Comparison of ENCODE assay signal across 26 cellular contexts in the genomic region with DNA sequence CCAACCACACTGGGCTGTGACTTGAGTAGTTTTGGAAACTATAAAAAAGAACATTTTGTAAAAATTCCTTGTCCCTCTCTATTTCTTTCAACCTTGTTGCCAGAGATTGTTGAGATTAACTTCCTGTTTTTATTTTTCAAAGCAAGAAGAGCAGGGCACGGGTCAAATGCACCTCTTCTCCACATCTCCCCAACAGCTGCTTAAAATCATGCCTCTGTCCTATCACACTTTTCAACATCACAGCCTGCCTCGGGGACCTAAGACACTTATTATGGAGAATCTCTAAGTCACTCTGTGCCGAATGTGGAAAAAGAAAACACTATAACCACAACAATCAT.
"Had no signal": no experiment of that assay in that cellular context is flagged by ENCODE, and none has a peak within 500 bp of the region (broad histone marks: within the 10 kb centered on the region; RNA-seq: fewer than 3 reads in every experiment).

No MANE protein-coding gene starts in this region.

- H3K36me3 Mint-ChIP-seq: natural killer cell treated with Interleukin-12 subunit alpha and Interleukin-12 subunit beta and Interleukin-15 and Interleukin-18, amount 100 ng/mL, for 72 hours had no signal

- H3K27ac Mint-ChIP-seq: activated CD4-positive, alpha-beta memory T cell treated with anti-CD3 and anti-CD28 coated beads, Interleukin-2, amount 10 ng/mL, durations not matched to agents 7 days and 5 days; activated CD4-positive, alpha-beta T cell treated with anti-CD3 and anti-CD28 coated beads, Interleukin-2, amount 10 ng/mL, durations not matched to agents 7 days and 5 days; activated T-helper 17 cell treated with anti-CD3 and anti-CD28 coated beads, Interleukin-2, amount 50 U/mL, for 72 hours; dendritic cell treated with granulocyte-macrophage colony-stimulating factor and Interleukin-4, amounts not matched to agents 40 ng/mL and 50 ng/mL, for 4 days; natural killer cell treated with Interleukin-12 subunit alpha and Interleukin-12 subunit beta and Interleukin-15 and Interleukin-18, amount 100 ng/mL, for 72 hours; T-helper 17 cell; WTC11 had no signal

- H3K4me1 ChIP-seq: esophagus squamous epithelium, suprapubic skin had no signal

- H3K4me3 ChIP-seq: esophagus squamous epithelium, gastrocnemius medialis, mucosa of descending colon, right atrium auricular region, suprapubic skin, tibial artery had no signal

- H3K4me3 Mint-ChIP-seq: activated CD4-positive, alpha-beta memory T cell treated with anti-CD3 and anti-CD28 coated beads, Interleukin-2, amount 10 ng/mL, durations not matched to agents 7 days and 5 days; activated CD4-positive, alpha-beta T cell treated with anti-CD3 and anti-CD28 coated beads, Interleukin-2, amount 10 ng/mL, durations not matched to agents 7 days and 5 days; activated T-cell treated with anti-CD3 and anti-CD28 coated beads, Interleukin-2, amount 50 U/mL, for 4 hours; activated T-helper 17 cell treated with anti-CD3 and anti-CD28 coated beads, Interleukin-2, amount 50 U/mL, for 72 hours; central memory CD8-positive, alpha-beta T cell; dendritic cell treated with granulocyte-macrophage colony-stimulating factor and Interleukin-4, amounts not matched to agents 40 ng/mL and 50 ng/mL, for 4 days; natural killer cell treated with Interleukin-12 subunit alpha and Interleukin-12 subunit beta and Interleukin-15 and Interleukin-18, amount 100 ng/mL, for 72 hours; T-helper 17 cell; WTC11 had no signal

- H3K9me3 ChIP-seq: esophagus squamous epithelium, gastrocnemius medialis, mucosa of descending colon, right atrium auricular region, suprapubic skin, tibial artery had no signal

- H3K4me1 Mint-ChIP-seq: activated CD4-positive, alpha-beta memory T cell treated with anti-CD3 and anti-CD28 coated beads, Interleukin-2, amount 10 ng/mL, durations not matched to agents 7 days and 5 days; activated T-helper 17 cell treated with anti-CD3 and anti-CD28 coated beads, Interleukin-2, amount 50 U/mL, for 72 hours; central memory CD8-positive, alpha-beta T cell; T-helper 17 cell had no signal

- ATAC-seq: activated T-cell treated with anti-CD3 and anti-CD28 coated beads, Interleukin-2, amount 50 U/mL, for 4 hours; activated T-helper 17 cell treated with anti-CD3 and anti-CD28 coated beads, Interleukin-2, amount 50 U/mL, for 72 hours; gastrocnemius medialis; left colon; mucosa of descending colon; natural killer cell treated with Interleukin-12 subunit alpha and Interleukin-12 subunit beta and Interleukin-15 and Interleukin-18, amount 100 ng/mL, for 72 hours; T-helper 17 cell had no signal

- H3K36me3 ChIP-seq: esophagus squamous epithelium, gastrocnemius medialis, right atrium auricular region, suprapubic skin, tibial artery had no signal

- H3K27me3 ChIP-seq: esophagus squamous epithelium, gastrocnemius medialis, right atrium auricular region, suprapubic skin, tibial artery had no signal

- FAIRE-seq: bronchial epithelial cell, keratinocyte had no signal

- H3K27ac ChIP-seq: esophagus squamous epithelium, gastrocnemius medialis, right atrium auricular region, suprapubic skin, tibial artery had no signal

- DNase-seq: activated CD4-positive, alpha-beta memory T cell treated with anti-CD3 and anti-CD28 coated beads, Interleukin-2, amount 10 ng/mL, durations not matched to agents 7 days and 5 days; activated CD4-positive, alpha-beta T cell treated with anti-CD3 and anti-CD28 coated beads for 1 hour; activated CD4-positive, alpha-beta T cell treated with anti-CD3 and anti-CD28 coated beads, Interleukin-2, amount 10 ng/mL, durations not matched to agents 7 days and 5 days; activated gamma-delta T cell treated with Interleukin-2 at 50 U/mL for 16 hours; activated naive CD4-positive, alpha-beta T cell treated with anti-CD3 and anti-CD28 coated beads, Interleukin-2, amount 50 U/mL, for 16 hours; activated T-cell treated with anti-CD3 and anti-CD28 coated beads, Interleukin-2, amount 50 U/mL, for 4 hours; esophagus squamous epithelium; gastrocnemius medialis; glutamatergic neuron; left colon; mucosa of descending colon; stimulated activated CD4-positive, alpha-beta T cell treated with anti-CD3 and anti-CD28 coated beads, Interleukin-15, amount 100 ng/mL, for 24 hours; stimulated activated CD4-positive, alpha-beta T cell treated with anti-CD3 and anti-CD28 coated beads, Interleukin-2, amount 100 ng/mL, for 24 hours; stimulated activated naive CD4-positive, alpha-beta T cell; T-helper 17 cell; T1000; tibial artery had no signal

- H3K27me3 Mint-ChIP-seq: activated CD4-positive, alpha-beta memory T cell treated with anti-CD3 and anti-CD28 coated beads, Interleukin-2, amount 10 ng/mL, durations not matched to agents 7 days and 5 days; dendritic cell treated with granulocyte-macrophage colony-stimulating factor and Interleukin-4, amounts not matched to agents 40 ng/mL and 50 ng/mL, for 4 days had no signal

- H3K9me3 Mint-ChIP-seq: activated CD4-positive, alpha-beta memory T cell treated with anti-CD3 and anti-CD28 coated beads, Interleukin-2, amount 10 ng/mL, durations not matched to agents 7 days and 5 days; activated CD4-positive, alpha-beta T cell treated with anti-CD3 and anti-CD28 coated beads, Interleukin-2, amount 10 ng/mL, durations not matched to agents 7 days and 5 days; activated T-cell treated with anti-CD3 and anti-CD28 coated beads, Interleukin-2, amount 50 U/mL, for 4 hours; activated T-helper 17 cell treated with anti-CD3 and anti-CD28 coated beads, Interleukin-2, amount 50 U/mL, for 72 hours; central memory CD8-positive, alpha-beta T cell; dendritic cell treated with granulocyte-macrophage colony-stimulating factor and Interleukin-4, amounts not matched to agents 40 ng/mL and 50 ng/mL, for 4 days had no signal
